ENCODE assay signal across 18 cellular contexts in genomic region chr22:42926768-42927167, GRCh38.
DNase-seq lines count a peak whose midpoint lies in the region; ATAC-seq, FAIRE-seq and TF ChIP-seq lines count a peak whose summit lies in the region.
"Had no signal": no experiment of that assay in that cellular context is flagged by ENCODE, and none has a peak within 500 bp of the region (broad histone marks: within the 10 kb centered on the region; RNA-seq: fewer than 3 reads in every experiment).

No MANE protein-coding gene starts in this region.

- H3K27ac ChIP-seq in A549 = peak overlapping the region; percentile 62 to 70; a peak in 4 of 6 replicates
- H3K27ac ChIP-seq in RWPE2 (ENCODE audit: poor library complexity, severe bottlenecking) = peak overlapping the region; percentile 11
- peak overlapping the region in 3 of 4 donors; percentile 84 to 97 (median 96) for H3K27ac ChIP-seq in gastroesophageal sphincter
- peak overlapping the region in 3 of 4 donors; percentile 45 to 53 (median 51) for H3K27ac ChIP-seq in pancreas
- H3K27ac ChIP-seq: epithelial cell of prostate had no signal

- H3K27me3 ChIP-seq in RWPE2 (ENCODE audit: insufficient read depth, poor library complexity, severe bottlenecking) = no peaks in the 10 kb centered on the region
- no peaks in the 10 kb centered on the region for H3K27me3 ChIP-seq in gastroesophageal sphincter
- H3K27me3 ChIP-seq in pancreas = no peaks in the 10 kb centered on the region
- H3K27me3 ChIP-seq: MG63 had no signal

- FAIRE-seq in A549 (lab: Jason Lieb, UNC) = no peak
- no peak for FAIRE-seq in pancreas (lab: Jason Lieb, UNC)
- no peak for FAIRE-seq in GM19239 (lab: Jason Lieb, UNC)
- no peak for FAIRE-seq in RCC 7860 (lab: Jason Lieb, UNC)
- FAIRE-seq: frontal cortex had no signal

- peaks cover 5% of the 10 kb centered on the region; the same call in 1 of the 2 replicates for H3K36me3 ChIP-seq in RWPE2 (ENCODE audit: low read depth)
- no peaks in the 10 kb centered on the region for H3K36me3 ChIP-seq in gastroesophageal sphincter
- H3K36me3 ChIP-seq in pancreas = no peaks in the 10 kb centered on the region
- H3K36me3 ChIP-seq: MG63 had no signal

- TF ChIP-seq RAD21 in A549 (conservative IDR thresholded peaks at IDR 0.05 in 1 of 2, IDR thresholded peaks at IDR 0.05 in 1 of 2) = no peak

- DNase-seq in A549 (ENCODE audit: low read depth in 1 of 2, low spot score in 1 of 2) (no peak), RWPE2 (ENCODE audit: low spot score) (no peak), pancreas (peak in 1 of 6 donors; percentile 24), GM10266 (ENCODE audit: extremely low spot score) (no peak), GM19239 (ENCODE audit: insufficient read length, low spot score) (no peak), hippocampal formation (lab: John Stamatoyannopoulos, UW) (no peak), RCC 7860 (ENCODE audit: low spot score) (no peak)
- DNase-seq: activated CD4-positive, alpha-beta T cell treated with anti-CD3 and anti-CD28 coated beads for 4 hours; activated naive CD8-positive, alpha-beta T cell treated with anti-CD3 and anti-CD28 coated beads, Interleukin-2, amount 10 ng/mL, durations not matched to agents 7 days and 5 days; CD4-positive, alpha-beta memory T cell; DMS53; MG63; naive thymus-derived CD8-positive, alpha-beta T cell; substantia nigra; SW 1271 had no signal

- POLR2A ChIA-PET in A549 (lab: Yijun Ruan, JAX) = interaction anchor here (0.6 to 1.4 kb wide), 2 partner anchors 13 to 166 kb away, joined by 5 read pairs; no protein-coding TSS in a partner anchor

- ATAC-seq in A549 = no peak
- no peak for ATAC-seq in RWPE2 (ENCODE audit: low read depth)
- ATAC-seq in gastroesophageal sphincter = no peak
- ATAC-seq in pancreas = no peak

- TF ChIP-seq POLR2A in A549 (IDR thresholded peaks at IDR 0.05; ENCODE audit: low read length) (no peak), gastroesophageal sphincter (IDR thresholded peaks at IDR 0.05) (no peak)

- TF ChIP-seq EP300 in A549 (IDR thresholded peaks at IDR 0.05) = no peak
- no peak for TF ChIP-seq EP300 in gastroesophageal sphincter (IDR thresholded peaks at IDR 0.05)

- H3K4me3 ChIP-seq in A549 (no peak overlapping the region), RWPE2 (ENCODE audit: severe bottlenecking) (no peak overlapping the region), gastroesophageal sphincter (no peak overlapping the region), pancreas (no peak overlapping the region)
- H3K4me3 ChIP-seq: MG63 had no signal

- intact Hi-C loops in pancreas (cut with DNase I) = no loop called here

- CTCF ChIA-PET in A549 (lab: Yijun Ruan, JAX) = interaction anchor here (0.6 to 1.1 kb wide), 4 partner anchors 12 to 863 kb away, joined by 3 to 4 read pairs (median 4); no protein-coding TSS in a partner anchor

- 85% methylated on average over 5 of the region's 5 CpGs for WGBS in A549 (ENCODE audit: missing lambda C conversion rate)
- 65 to 72% methylated on average over 3 to 4 of the region's 5 CpGs for WGBS in gastroesophageal sphincter (ENCODE audit: low coverage in 1 of 2), 2 donors
- WGBS in pancreas, 2 donors = 46 to 47% methylated on average over 5 of the region's 5 CpGs

- TF ChIP-seq CTCF in A549 (IDR thresholded peaks at IDR 0.05) (no peak), RWPE2 (IDR thresholded peaks at IDR 0.05; ENCODE audit: poor library complexity, severe bottlenecking) (no peak), gastroesophageal sphincter (IDR thresholded peaks at IDR 0.05) (no peak), pancreas (IDR thresholded peaks at IDR 0.05) (no peak), GM10266 (IDR thresholded peaks at IDR 0.05; ENCODE audit: control insufficient read depth, insufficient read depth, low read depth, missing control alignments) (no peak)

- H3K4me1 ChIP-seq in A549 (peaks cover 81% of the 10 kb centered on the region), RWPE2 (ENCODE audit: insufficient read depth, poor library complexity, severe bottlenecking) (peaks cover 30% of the 10 kb centered on the region), gastroesophageal sphincter (peaks cover 33 to 100% (median 66%) of the 10 kb centered on the region in 3 donors), pancreas (peaks cover 72 to 87% (median 77%) of the 10 kb centered on the region in 3 donors)

- peak overlapping the region; percentile 52; the same call in 2 of the 3 replicates for H3K4me2 ChIP-seq in A549

- H3K9me3 ChIP-seq in A549 = no peaks in the 10 kb centered on the region
- H3K9me3 ChIP-seq in RWPE2 (ENCODE audit: severe bottlenecking) = no peaks in the 10 kb centered on the region
- H3K9me3 ChIP-seq in gastroesophageal sphincter = no peaks in the 10 kb centered on the region
- H3K9me3 ChIP-seq in pancreas = no peaks in the 10 kb centered on the region
- H3K9me3 ChIP-seq: MG63 had no signal

TF ChIP-seq in A549, 52 proteins besides CTCF, POLR2A, EP300 and RAD21:
- TF ChIP-seq, protein P1, sequence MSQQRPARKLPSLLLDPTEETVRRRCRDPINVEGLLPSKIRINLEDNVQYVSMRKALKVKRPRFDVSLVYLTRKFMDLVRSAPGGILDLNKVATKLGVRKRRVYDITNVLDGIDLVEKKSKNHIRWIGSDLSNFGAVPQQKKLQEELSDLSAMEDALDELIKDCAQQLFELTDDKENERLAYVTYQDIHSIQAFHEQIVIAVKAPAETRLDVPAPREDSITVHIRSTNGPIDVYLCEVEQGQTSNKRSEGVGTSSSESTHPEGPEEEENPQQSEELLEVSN (IDR thresholded peaks at IDR 0.05; ENCODE audit: borderline replicate concordance, low read depth) = no peak
- no peak for TF ChIP-seq ZNF302 (CRISPR knock-in tag; IDR thresholded peaks at IDR 0.05)
- no peak for TF ChIP-seq ZSCAN20 (CRISPR knock-in tag; IDR thresholded peaks at IDR 0.05)
- no peak for TF ChIP-seq HOXB5 (CRISPR knock-in tag; IDR thresholded peaks at IDR 0.05)
- no peak for TF ChIP-seq MAZ (IDR thresholded peaks at IDR 0.05; ENCODE audit: borderline replicate concordance, low read depth, low read length)
- no peak for TF ChIP-seq CBX8 (IDR thresholded peaks at IDR 0.05)
- no peak for TF ChIP-seq CHD4 (IDR thresholded peaks at IDR 0.05; ENCODE audit: borderline replicate concordance)
- no peak for TF ChIP-seq FOXS1 (CRISPR knock-in tag; IDR thresholded peaks at IDR 0.05)
- TF ChIP-seq HDAC2 (IDR thresholded peaks at IDR 0.05) = no peak
- TF ChIP-seq SREBF2 (IDR thresholded peaks at IDR 0.05) = no peak
- no peak for TF ChIP-seq FOSL2 (IDR thresholded peaks at IDR 0.05)
- no peak for TF ChIP-seq FOSL2 (CRISPR knock-in tag; IDR thresholded peaks at IDR 0.05)
- TF ChIP-seq, protein P2, sequence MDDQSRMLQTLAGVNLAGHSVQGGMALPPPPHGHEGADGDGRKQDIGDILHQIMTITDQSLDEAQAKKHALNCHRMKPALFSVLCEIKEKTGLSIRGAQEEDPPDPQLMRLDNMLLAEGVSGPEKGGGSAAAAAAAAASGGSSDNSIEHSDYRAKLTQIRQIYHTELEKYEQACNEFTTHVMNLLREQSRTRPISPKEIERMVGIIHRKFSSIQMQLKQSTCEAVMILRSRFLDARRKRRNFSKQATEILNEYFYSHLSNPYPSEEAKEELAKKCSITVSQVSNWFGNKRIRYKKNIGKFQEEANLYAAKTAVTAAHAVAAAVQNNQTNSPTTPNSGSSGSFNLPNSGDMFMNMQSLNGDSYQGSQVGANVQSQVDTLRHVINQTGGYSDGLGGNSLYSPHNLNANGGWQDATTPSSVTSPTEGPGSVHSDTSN (IDR thresholded peaks at IDR 0.05) = no peak
- no peak for TF ChIP-seq HOXB13 (CRISPR knock-in tag; IDR thresholded peaks at IDR 0.05; ENCODE audit: low read depth)
- TF ChIP-seq BCL3 (IDR thresholded peaks at IDR 0.05) = no peak
- TF ChIP-seq EHMT2 (IDR thresholded peaks at IDR 0.05; ENCODE audit: low read depth) = no peak
- no peak for TF ChIP-seq MYC (IDR thresholded peaks at IDR 0.05; ENCODE audit: borderline replicate concordance, low read length)
- no peak for TF ChIP-seq CEBPB (IDR thresholded peaks at IDR 0.05)
- TF ChIP-seq ZFP36 (IDR thresholded peaks at IDR 0.05; ENCODE audit: borderline replicate concordance, partially characterized antibody) = no peak

Comparison
In these comparisons a context has a peak if more than half of its experiments do, and no peak if none do; other contexts are left out.
1. H3K27ac ChIP-seq: peak in every context shown above with its lines; median percentile 96 in gastroesophageal sphincter; 66 in A549; 51 in pancreas; 11 in RWPE2.